ENCODE assay signal across 37 cellular contexts in genomic region chr6:169502445-169502844, GRCh38.
"Had no signal": no experiment of that assay in that cellular context is flagged by ENCODE, and none has a peak within 500 bp of the region (broad histone marks: within the 10 kb centered on the region; RNA-seq: fewer than 3 reads in every experiment).

No MANE protein-coding gene starts in this region.

- ATAC-seq: activated CD4-positive, alpha-beta T cell treated with anti-CD3 and anti-CD28 coated beads for 36 hours; activated CD4-positive, CD25-positive, alpha-beta regulatory T cell treated with anti-CD3 and anti-CD28 coated beads, Interleukin-2, amount 50 U/mL, for 24 hours; activated CD8-positive, alpha-beta memory T cell treated with anti-CD3 and anti-CD28 coated beads, Interleukin-2, amount 10 ng/mL, durations not matched to agents 7 days and 5 days; activated CD8-positive, alpha-beta T cell treated with anti-CD3 and anti-CD28 coated beads, Interleukin-2, amount 10 ng/mL, durations not matched to agents 7 days and 5 days; activated naive CD8-positive, alpha-beta T cell treated with anti-CD3 and anti-CD28 coated beads, Interleukin-2, amount 50 U/mL, for 24 hours had no signal

- H3K36me3 Mint-ChIP-seq: activated CD8-positive, alpha-beta memory T cell treated with anti-CD3 and anti-CD28 coated beads, Interleukin-2, amount 10 ng/mL, durations not matched to agents 7 days and 5 days; activated naive CD4-positive, alpha-beta T cell treated with anti-CD3 and anti-CD28 coated beads, Interleukin-2, amount 10 ng/mL, durations not matched to agents 7 days and 5 days; activated naive CD4-positive, alpha-beta T cell treated with anti-CD3 and anti-CD28 coated beads, Interleukin-2, amount 50 U/mL, for 24 hours; activated naive CD8-positive, alpha-beta T cell; activated naive CD8-positive, alpha-beta T cell treated with anti-CD3 and anti-CD28 coated beads, Interleukin-2, amount 10 ng/mL, durations not matched to agents 7 days and 5 days; brain had no signal

- H3K36me3 ChIP-seq: ascending aorta, cardiac muscle cell had no signal

- H3K27ac ChIP-seq: ascending aorta, cardiac muscle cell, VCaP had no signal

- H3K9me3 Mint-ChIP-seq: activated CD4-positive, alpha-beta memory T cell treated with anti-CD3 and anti-CD28 coated beads, Interleukin-2, amount 10 ng/mL, durations not matched to agents 7 days and 5 days; activated CD4-positive, alpha-beta T cell treated with anti-CD3 and anti-CD28 coated beads, Interleukin-2, amount 10 ng/mL, durations not matched to agents 7 days and 5 days; activated naive CD4-positive, alpha-beta T cell treated with anti-CD3 and anti-CD28 coated beads, Interleukin-2, amount 10 ng/mL, durations not matched to agents 7 days and 5 days; activated naive CD4-positive, alpha-beta T cell treated with anti-CD3 and anti-CD28 coated beads, Interleukin-2, amount 50 U/mL, for 24 hours; activated naive CD8-positive, alpha-beta T cell treated with anti-CD3 and anti-CD28 coated beads, Interleukin-2, amount 10 ng/mL, durations not matched to agents 7 days and 5 days; activated naive CD8-positive, alpha-beta T cell treated with anti-CD3 and anti-CD28 coated beads, Interleukin-2, amount 50 U/mL, for 24 hours; activated T-cell treated with anti-CD3 and anti-CD28 coated beads, Interleukin-2, amount 50 U/mL, for 24 hours; activated T-helper 2 cell treated with anti-CD3 and anti-CD28 coated beads, Interferon-gamma antibody, Interleukin-2, Interleukin-4, amounts not matched to agents 10 μg/mL and 5 μg/mL and 100 μg/mL, durations not matched to agents 14 hours and 24 hours and 36 hours; central memory CD8-positive, alpha-beta T cell; T-helper 1 cell treated with Interleukin-12 subunit alpha and Interleukin-12 subunit beta and Interleukin-4 antibody, amounts not matched to agents 30 μg/mL and 1 μg/mL, for 36 hours; T-helper 2 cell treated with Interferon-gamma antibody and Interleukin-4, amounts not matched to agents 5 μg/mL and 100 μg/mL, for 36 hours had no signal

- H3K27ac Mint-ChIP-seq: activated CD4-positive, alpha-beta memory T cell treated with anti-CD3 and anti-CD28 coated beads, Interleukin-2, amount 10 ng/mL, durations not matched to agents 7 days and 5 days; activated CD4-positive, alpha-beta T cell treated with anti-CD3 and anti-CD28 coated beads for 36 hours; activated CD4-positive, alpha-beta T cell treated with anti-CD3 and anti-CD28 coated beads, Interleukin-2, amount 10 ng/mL, durations not matched to agents 7 days and 5 days; activated CD8-positive, alpha-beta memory T cell treated with anti-CD3 and anti-CD28 coated beads, Interleukin-2, amount 10 ng/mL, durations not matched to agents 7 days and 5 days; activated CD8-positive, alpha-beta T cell treated with anti-CD3 and anti-CD28 coated beads, Interleukin-2, amount 10 ng/mL, durations not matched to agents 7 days and 5 days; activated naive CD4-positive, alpha-beta T cell treated with anti-CD3 and anti-CD28 coated beads, Interleukin-2, amount 10 ng/mL, durations not matched to agents 7 days and 5 days; activated naive CD4-positive, alpha-beta T cell treated with anti-CD3 and anti-CD28 coated beads, Interleukin-2, amount 50 U/mL, for 24 hours; activated naive CD8-positive, alpha-beta T cell; activated naive CD8-positive, alpha-beta T cell treated with anti-CD3 and anti-CD28 coated beads, Interleukin-2, amount 10 ng/mL, durations not matched to agents 7 days and 5 days; activated naive CD8-positive, alpha-beta T cell treated with anti-CD3 and anti-CD28 coated beads, Interleukin-2, amount 50 U/mL, for 24 hours; activated T-cell treated with anti-CD3 and anti-CD28 coated beads, Interleukin-2, amount 50 U/mL, for 24 hours; activated T-helper 2 cell treated with anti-CD3 and anti-CD28 coated beads, Interferon-gamma antibody, Interleukin-2, Interleukin-4, amounts not matched to agents 10 μg/mL and 5 μg/mL and 100 μg/mL, durations not matched to agents 14 hours and 24 hours and 36 hours; T-helper 1 cell treated with Interleukin-12 subunit alpha and Interleukin-12 subunit beta and Interleukin-4 antibody, amounts not matched to agents 30 μg/mL and 1 μg/mL, for 36 hours; T-helper 2 cell treated with Interferon-gamma antibody and Interleukin-4, amounts not matched to agents 5 μg/mL and 100 μg/mL, for 36 hours had no signal

- H3K4me3 ChIP-seq: ascending aorta, cardiac muscle cell had no signal

- H3K4me3 Mint-ChIP-seq: activated CD4-positive, alpha-beta memory T cell treated with anti-CD3 and anti-CD28 coated beads, Interleukin-2, amount 10 ng/mL, durations not matched to agents 7 days and 5 days; activated CD4-positive, alpha-beta T cell treated with anti-CD3 and anti-CD28 coated beads for 36 hours; activated CD4-positive, alpha-beta T cell treated with anti-CD3 and anti-CD28 coated beads, Interleukin-2, amount 10 ng/mL, durations not matched to agents 7 days and 5 days; activated CD8-positive, alpha-beta memory T cell treated with anti-CD3 and anti-CD28 coated beads, Interleukin-2, amount 10 ng/mL, durations not matched to agents 7 days and 5 days; activated CD8-positive, alpha-beta T cell treated with anti-CD3 and anti-CD28 coated beads, Interleukin-2, amount 10 ng/mL, durations not matched to agents 7 days and 5 days; activated naive CD4-positive, alpha-beta T cell treated with anti-CD3 and anti-CD28 coated beads, Interleukin-2, amount 10 ng/mL, durations not matched to agents 7 days and 5 days; activated naive CD4-positive, alpha-beta T cell treated with anti-CD3 and anti-CD28 coated beads, Interleukin-2, amount 50 U/mL, for 24 hours; activated naive CD8-positive, alpha-beta T cell; activated naive CD8-positive, alpha-beta T cell treated with anti-CD3 and anti-CD28 coated beads, Interleukin-2, amount 10 ng/mL, durations not matched to agents 7 days and 5 days; activated naive CD8-positive, alpha-beta T cell treated with anti-CD3 and anti-CD28 coated beads, Interleukin-2, amount 50 U/mL, for 24 hours; activated T-cell treated with anti-CD3 and anti-CD28 coated beads, Interleukin-2, amount 50 U/mL, for 24 hours; brain; central memory CD8-positive, alpha-beta T cell; T-helper 1 cell treated with Interleukin-12 subunit alpha and Interleukin-12 subunit beta and Interleukin-4 antibody, amounts not matched to agents 30 μg/mL and 1 μg/mL, for 36 hours; T-helper 2 cell treated with Interferon-gamma antibody and Interleukin-4, amounts not matched to agents 5 μg/mL and 100 μg/mL, for 36 hours had no signal

- H3K27me3 Mint-ChIP-seq: activated CD4-positive, alpha-beta memory T cell treated with anti-CD3 and anti-CD28 coated beads, Interleukin-2, amount 10 ng/mL, durations not matched to agents 7 days and 5 days; activated CD4-positive, alpha-beta T cell treated with anti-CD3 and anti-CD28 coated beads for 36 hours; activated CD4-positive, alpha-beta T cell treated with anti-CD3 and anti-CD28 coated beads, Interleukin-2, amount 10 ng/mL, durations not matched to agents 7 days and 5 days; activated CD8-positive, alpha-beta memory T cell treated with anti-CD3 and anti-CD28 coated beads, Interleukin-2, amount 10 ng/mL, durations not matched to agents 7 days and 5 days; activated naive CD4-positive, alpha-beta T cell treated with anti-CD3 and anti-CD28 coated beads, Interleukin-2, amount 10 ng/mL, durations not matched to agents 7 days and 5 days; activated naive CD4-positive, alpha-beta T cell treated with anti-CD3 and anti-CD28 coated beads, Interleukin-2, amount 50 U/mL, for 24 hours; activated naive CD8-positive, alpha-beta T cell; activated naive CD8-positive, alpha-beta T cell treated with anti-CD3 and anti-CD28 coated beads, Interleukin-2, amount 10 ng/mL, durations not matched to agents 7 days and 5 days; activated naive CD8-positive, alpha-beta T cell treated with anti-CD3 and anti-CD28 coated beads, Interleukin-2, amount 50 U/mL, for 24 hours; activated T-cell treated with anti-CD3 and anti-CD28 coated beads, Interleukin-2, amount 50 U/mL, for 24 hours; central memory CD8-positive, alpha-beta T cell had no signal

- H3K4me1 Mint-ChIP-seq: activated CD4-positive, alpha-beta memory T cell treated with anti-CD3 and anti-CD28 coated beads, Interleukin-2, amount 10 ng/mL, durations not matched to agents 7 days and 5 days; activated CD4-positive, alpha-beta T cell treated with anti-CD3 and anti-CD28 coated beads for 36 hours; activated CD4-positive, alpha-beta T cell treated with anti-CD3 and anti-CD28 coated beads, Interleukin-2, amount 10 ng/mL, durations not matched to agents 7 days and 5 days; activated CD8-positive, alpha-beta memory T cell treated with anti-CD3 and anti-CD28 coated beads, Interleukin-2, amount 10 ng/mL, durations not matched to agents 7 days and 5 days; activated naive CD4-positive, alpha-beta T cell treated with anti-CD3 and anti-CD28 coated beads, Interleukin-2, amount 10 ng/mL, durations not matched to agents 7 days and 5 days; activated naive CD4-positive, alpha-beta T cell treated with anti-CD3 and anti-CD28 coated beads, Interleukin-2, amount 50 U/mL, for 24 hours; activated naive CD8-positive, alpha-beta T cell treated with anti-CD3 and anti-CD28 coated beads, Interleukin-2, amount 10 ng/mL, durations not matched to agents 7 days and 5 days; activated naive CD8-positive, alpha-beta T cell treated with anti-CD3 and anti-CD28 coated beads, Interleukin-2, amount 50 U/mL, for 24 hours; central memory CD8-positive, alpha-beta T cell had no signal

- H3K27me3 ChIP-seq: ascending aorta, cardiac muscle cell had no signal

- DNase-seq: activated CD4-positive, alpha-beta memory T cell treated with anti-CD3 and anti-CD28 coated beads, Interleukin-2, amount 10 ng/mL, durations not matched to agents 7 days and 5 days; activated CD4-positive, alpha-beta T cell treated with anti-CD3 and anti-CD28 coated beads for 1 hour; activated CD4-positive, alpha-beta T cell treated with anti-CD3 and anti-CD28 coated beads for 36 hours; activated CD4-positive, alpha-beta T cell treated with anti-CD3 and anti-CD28 coated beads for 48 hours; activated CD4-positive, alpha-beta T cell treated with anti-CD3 and anti-CD28 coated beads, Interleukin-2, amount 10 ng/mL, durations not matched to agents 7 days and 5 days; activated CD4-positive, alpha-beta T cell treated with anti-CD3 and anti-CD28 coated beads, Interleukin-2, amount 50 U/mL, for 48 hours; activated CD4-positive, CD25-positive, alpha-beta regulatory T cell; activated CD8-positive, alpha-beta memory T cell treated with anti-CD3 and anti-CD28 coated beads for 24 hours; activated CD8-positive, alpha-beta memory T cell treated with anti-CD3 and anti-CD28 coated beads, Interleukin-2, amount 10 ng/mL, durations not matched to agents 7 days and 5 days; activated CD8-positive, alpha-beta memory T cell treated with anti-CD3 and anti-CD28 coated beads, Interleukin-2, amount 50 U/mL, for 48 hours; activated CD8-positive, alpha-beta T cell treated with anti-CD3 and anti-CD28 coated beads, Interleukin-2, amount 10 ng/mL, durations not matched to agents 7 days and 5 days; activated effector memory CD4-positive, alpha-beta T cell treated with Interleukin-2 at 50 U/mL for 16 hours; activated gamma-delta T cell; activated naive CD4-positive, alpha-beta T cell treated with anti-CD3 and anti-CD28 coated beads, Interleukin-2, amount 10 ng/mL, durations not matched to agents 7 days and 5 days; activated naive CD4-positive, alpha-beta T cell treated with Interleukin-2 at 50 U/mL for 16 hours; activated naive CD8-positive, alpha-beta T cell treated with anti-CD3 and anti-CD28 coated beads, Interleukin-2, amount 10 ng/mL, durations not matched to agents 7 days and 5 days; activated naive CD8-positive, alpha-beta T cell treated with anti-CD3 and anti-CD28 coated beads, Interleukin-2, amount 50 U/mL, for 24 hours; activated T-cell treated with anti-CD3 and anti-CD28 coated beads, Interleukin-2, amount 50 U/mL, for 24 hours; activated T-cell treated with anti-CD3 and anti-CD28 coated beads, Interleukin-2, amount 50 U/mL, for 48 hours; amygdala; anterior cingulate cortex; caudate nucleus; cerebellar nuclear complex; T-helper 1 cell; T-helper 2 cell; T-helper 9 cell had no signal

- H3K9me3 ChIP-seq: ascending aorta had no signal
